ENCODE assay signal across 7 cellular contexts in genomic region chr14:81087230-81087629, GRCh38.
"Had no signal": no experiment of that assay in that cellular context is flagged by ENCODE, and none has a peak within 500 bp of the region (broad histone marks: within the 10 kb centered on the region; RNA-seq: fewer than 3 reads in every experiment).

No MANE protein-coding gene starts in this region.

- DNase-seq: H9, HCEC 1CT, KG1 had no signal

- H3K4me3 ChIP-seq: GM23338 had no signal

- FAIRE-seq: H1, H54 had no signal

- H3K4me2 ChIP-seq: GM23338 had no signal

- H2AFZ ChIP-seq: GM23338 had no signal

- ATAC-seq: GM23338 had no signal

- H3K27ac ChIP-seq: HL-60 had no signal
